In genomic region chr12:57216014-57216891, GRCh38 we compare ENCODE assay signal across 8 cellular contexts. TPM values are rescaled to one million over a fixed set of nuclear protein-coding genes. Genes with fewer than 3 reads are reported as not detected.
DNase-seq lines count a peak whose midpoint lies in the region; ATAC-seq, FAIRE-seq and TF ChIP-seq lines count a peak whose summit lies in the region.

NXPH4 (plus strand) TSS chr12:57216794; CDS start chr12:57216970, 176 bp downstream.

- H3K4me1 ChIP-seq in naive thymus-derived CD4-positive, alpha-beta T cell (ENCODE audit: control insufficient read depth in 2 of 2, insufficient read depth in 2 of 2, low read length in 2 of 2) = peaks cover 27 to 34% of the 10 kb centered on the region in 2 donors

- peak; percentile 4 for TF ChIP-seq CTCF in D721Med (IDR thresholded peaks at IDR 0.05; ENCODE audit: insufficient read depth, missing control alignments)
- no peak for TF ChIP-seq CTCF in WERI-Rb-1 (IDR thresholded peaks at IDR 0.05; ENCODE audit: low read depth, low read length)
- TF ChIP-seq CTCF in dorsolateral prefrontal cortex (IDR thresholded peaks at IDR 0.05 in 54 of 56, conservative IDR thresholded peaks at IDR 0.05 in 2 of 56; ENCODE audit: low read depth in 1 of 56, partially characterized antibody in 56 of 56) = no peak

- H3K27ac Mint-ChIP-seq in naive thymus-derived CD4-positive, alpha-beta T cell = peak within 1 kb of the TSS in 2 of 9 donors; percentile 24 to 51

- no peak for FAIRE-seq in D721Med (lab: Jason Lieb, UNC)

- H3K36me3 ChIP-seq in WERI-Rb-1 = no peaks in the 10 kb centered on the region
- H3K36me3 ChIP-seq in naive thymus-derived CD4-positive, alpha-beta T cell (ENCODE audit: control insufficient read depth in 2 of 3, insufficient read depth in 3 of 3, low read length in 3 of 3) = no peaks in the 10 kb centered on the region

- no peaks in the 10 kb centered on the region for H3K36me3 Mint-ChIP-seq in naive thymus-derived CD4-positive, alpha-beta T cell

- peak within 1 kb of the TSS; percentile 46 for H3K4me3 ChIP-seq in WERI-Rb-1 (ENCODE audit: low read depth, low read length)
- peak within 1 kb of the TSS in 58 of 59 donors; percentile 10 to 64 (median 45) for H3K4me3 ChIP-seq in dorsolateral prefrontal cortex
- peak within 1 kb of the TSS; percentile 30 for H3K4me3 ChIP-seq in naive thymus-derived CD4-positive, alpha-beta T cell (ENCODE audit: low read length)

- H3K27me3 Mint-ChIP-seq in naive thymus-derived CD4-positive, alpha-beta T cell = peaks cover 64 to 71% (median 67%) of the 10 kb centered on the region in 5 donors

- CTCF ChIA-PET in naive thymus-derived CD4-positive, alpha-beta T cell (lab: Charles Lee) = interaction anchor here (0.7 to 5.3 kb wide), 2 partner anchors 15 to 26 kb away, joined by 3 to 156 read pairs; a partner anchor contains a TSS

- H3K27ac ChIP-seq in WERI-Rb-1 (no peak within 1 kb of the TSS), dorsolateral prefrontal cortex (peak within 1 kb of the TSS in 1 of 59 donors; percentile 37)
- H3K27ac ChIP-seq in naive thymus-derived CD4-positive, alpha-beta T cell (ENCODE audit: low read depth, low read length) = no peak within 1 kb of the TSS

- H3K4me3 Mint-ChIP-seq in naive thymus-derived CD4-positive, alpha-beta T cell = peak within 1 kb of the TSS; percentile 67 to 90 (median 84)

- peaks cover 0 to 3% (median 0%) of the 10 kb centered on the region in 11 donors for H3K9me3 Mint-ChIP-seq in naive thymus-derived CD4-positive, alpha-beta T cell

- ATAC-seq in HG03432 (IDR thresholded peaks at IDR 0.05; ENCODE audit: unreplicated experiment) = peak; percentile 28
- peak; percentile 25 for ATAC-seq in naive thymus-derived CD4-positive, alpha-beta T cell

- peaks cover 12% of the 10 kb centered on the region for H3K27me3 ChIP-seq in WERI-Rb-1 (ENCODE audit: insufficient read depth, low read depth, severe bottlenecking)
- H3K27me3 ChIP-seq in dorsolateral prefrontal cortex = peaks cover 0 to 70% (median 48%) of the 10 kb centered on the region in 45 donors
- peaks cover 15 to 66% of the 10 kb centered on the region in 2 donors for H3K27me3 ChIP-seq in naive thymus-derived CD4-positive, alpha-beta T cell (ENCODE audit: control insufficient read depth in 2 of 2, insufficient read depth in 2 of 2, low read length in 2 of 2)

- POLR2A ChIA-PET in naive thymus-derived CD4-positive, alpha-beta T cell (lab: Charles Lee) = interaction anchor here (0.7 kb wide), 1 partner anchor 26 kb away, joined by 3 read pairs; no protein-coding TSS in a partner anchor

- no peaks in the 10 kb centered on the region for H3K9me3 ChIP-seq in WERI-Rb-1 (ENCODE audit: severe bottlenecking)
- H3K9me3 ChIP-seq in naive thymus-derived CD4-positive, alpha-beta T cell (ENCODE audit: control insufficient read depth in 2 of 3, low read length in 3 of 3) = no peaks in the 10 kb centered on the region

- intact Hi-C loops in dorsolateral prefrontal cortex (cut with DNase I) = no loop called here
- intact Hi-C loops in naive thymus-derived CD4-positive, alpha-beta T cell (cut with micrococcal nuclease) = loop anchor here in 1 of 2 donors (2.0 kb wide), 1 partner anchor 247 kb away; no protein-coding TSS in a partner anchor

- H3K4me1 Mint-ChIP-seq in naive thymus-derived CD4-positive, alpha-beta T cell = peaks cover 35 to 59% (median 44%) of the 10 kb centered on the region in 7 donors

- DNase-seq in D721Med (ENCODE audit: insufficient read length, low spot score) (no peak), WERI-Rb-1 (peak; percentile 67), dorsolateral prefrontal cortex (no peak), NOMO-1 treated with DMSO at 0.1 percent for 48 hours (lab: John Stamatoyannopoulos, UW; ENCODE audit: unreplicated experiment) (no peak), H4 (ENCODE audit: low spot score) (no peak), DMS79 (lab: John Stamatoyannopoulos, UW) (no peak)
- DNase-seq in naive thymus-derived CD4-positive, alpha-beta T cell = peak in 2 of 9 donors; percentile 51 to 70

RNA-seq across cellular contexts. Expression of gene NXPH4, which starts in this region (rescaled TPM):
- total RNA-seq in dorsolateral prefrontal cortex = 10 to 100 TPM in 3 of 120 experiments, 1 to 10 TPM in 113, under 1 TPM in 4; 0.56 to 14.0 (median 4.6) TPM
- total RNA-seq in naive thymus-derived CD4-positive, alpha-beta T cell = under 1 TPM in 1 of 5 experiments, not detected in 4; 0.31 TPM
- not detected for polyA plus RNA-seq in naive thymus-derived CD4-positive, alpha-beta T cell
- 5.6 and 10.7 TPM in 2 replicates for total RNA-seq in H4 (2014; rRNA removed; shearing (Covaris generic))

Comparison
In these comparisons a context has a peak if more than half of its experiments do, and no peak if none do; other contexts are left out.
1. Peak in ATAC-seq and H3K4me3 ChIP-seq in naive thymus-derived CD4-positive, alpha-beta T cell; RNA of the gene not detected or under 1 TPM.